21 cellular contexts compared by ENCODE assay signal in the genomic region with DNA sequence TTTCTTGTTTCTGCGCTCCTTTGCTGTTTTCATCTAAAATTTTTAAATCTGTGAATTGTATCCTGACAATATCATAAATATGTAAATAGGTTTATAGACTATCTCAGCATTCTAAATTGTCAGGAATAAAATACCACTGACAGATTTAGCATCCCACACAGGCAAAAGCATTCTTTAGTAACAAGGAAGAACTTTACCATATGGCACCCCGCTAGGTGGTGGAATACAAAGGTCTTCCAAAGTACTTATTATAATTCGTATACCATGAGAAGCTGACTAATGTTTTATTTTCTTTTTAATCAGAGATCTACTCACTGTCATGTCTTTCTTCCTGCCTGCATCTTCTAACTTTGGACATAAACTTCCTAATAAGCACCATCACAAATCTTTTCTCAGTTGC.
"Had no signal": no experiment of that assay in that cellular context is flagged by ENCODE, and none has a peak within 500 bp of the region (broad histone marks: within the 10 kb centered on the region; RNA-seq: fewer than 3 reads in every experiment).

No MANE protein-coding gene starts in this region.

- H3K36me3 ChIP-seq: esophagus muscularis mucosa, gastrocnemius medialis, prostate gland, right lobe of liver, spleen, stomach had no signal

- H3K27ac Mint-ChIP-seq: dendritic cell treated with granulocyte-macrophage colony-stimulating factor and Interleukin-4, amounts not matched to agents 40 ng/mL and 50 ng/mL, for 4 days; effector memory CD8-positive, alpha-beta T cell; immature natural killer cell; natural killer cell treated with Interleukin-12 subunit alpha and Interleukin-12 subunit beta and Interleukin-15 and Interleukin-18, amount 100 ng/mL, for 72 hours; stimulated activated naive B cell treated with anti-CD40 and anti-IgM and Interleukin-4, amounts not matched to agents 10 μg/mL and 1 μg/mL and 100 μg/mL, for 72 hours had no signal

- H3K9me3 Mint-ChIP-seq: dendritic cell treated with granulocyte-macrophage colony-stimulating factor and Interleukin-4, amounts not matched to agents 40 ng/mL and 50 ng/mL, for 4 days had no signal

- H3K4me3 Mint-ChIP-seq: dendritic cell treated with granulocyte-macrophage colony-stimulating factor and Interleukin-4, amounts not matched to agents 40 ng/mL and 50 ng/mL, for 4 days; effector memory CD8-positive, alpha-beta T cell; immature natural killer cell; natural killer cell treated with Interleukin-12 subunit alpha and Interleukin-12 subunit beta and Interleukin-15 and Interleukin-18, amount 100 ng/mL, for 72 hours; stimulated activated naive B cell treated with anti-CD40 and anti-IgM and Interleukin-4, amounts not matched to agents 10 μg/mL and 1 μg/mL and 100 μg/mL, for 72 hours had no signal

- ATAC-seq: effector memory CD8-positive, alpha-beta T cell; gastrocnemius medialis; left colon; left ventricle myocardium superior; natural killer cell treated with Interleukin-12 subunit alpha and Interleukin-12 subunit beta and Interleukin-15 and Interleukin-18, amount 100 ng/mL, for 72 hours; right lobe of liver; stimulated activated naive B cell treated with anti-CD40 and anti-IgM and Interleukin-4, amounts not matched to agents 10 μg/mL and 1 μg/mL and 100 μg/mL, for 72 hours had no signal

- H3K4me3 ChIP-seq: esophagus muscularis mucosa, gastrocnemius medialis, lung, prostate gland, right lobe of liver, spleen, stomach had no signal

- H3K4me1 Mint-ChIP-seq: immature natural killer cell; stimulated activated naive B cell treated with anti-CD40 and anti-IgM and Interleukin-4, amounts not matched to agents 10 μg/mL and 1 μg/mL and 100 μg/mL, for 72 hours had no signal

- DNase-seq: cerebellar nuclear complex; effector memory CD8-positive, alpha-beta T cell; gastrocnemius medialis; immature natural killer cell; left colon; left ventricle myocardium superior; retina; right lobe of liver; spleen; stimulated activated CD4-positive, alpha-beta T cell treated with anti-CD3 and anti-CD28 coated beads, Interleukin-2, amount 100 ng/mL, for 24 hours; stimulated activated CD4-positive, alpha-beta T cell treated with anti-CD3 and anti-CD28 coated beads, Interleukin-4, amount 100 ng/mL, for 4 hours; stimulated activated naive B cell treated with anti-CD40 and anti-IgM and Interleukin-4, amounts not matched to agents 10 μg/mL and 1 μg/mL and 100 μg/mL, for 72 hours; stomach; substantia nigra had no signal

- H3K4me1 ChIP-seq: esophagus muscularis mucosa, gastrocnemius medialis, parathyroid adenoma, prostate gland, right lobe of liver, spleen, stomach had no signal

- H3K27me3 Mint-ChIP-seq: dendritic cell treated with granulocyte-macrophage colony-stimulating factor and Interleukin-4, amounts not matched to agents 40 ng/mL and 50 ng/mL, for 4 days; effector memory CD8-positive, alpha-beta T cell; natural killer cell treated with Interleukin-12 subunit alpha and Interleukin-12 subunit beta and Interleukin-15 and Interleukin-18, amount 100 ng/mL, for 72 hours; stimulated activated naive B cell treated with anti-CD40 and anti-IgM and Interleukin-4, amounts not matched to agents 10 μg/mL and 1 μg/mL and 100 μg/mL, for 72 hours had no signal

- H2AFZ ChIP-seq: parathyroid adenoma had no signal

- H3K79me2 ChIP-seq: parathyroid adenoma had no signal

- H3K9me3 ChIP-seq: esophagus muscularis mucosa, gastrocnemius medialis, prostate gland, right lobe of liver, stomach had no signal

- H3K27ac ChIP-seq: epithelial cell of prostate, esophagus muscularis mucosa, gastrocnemius medialis, parathyroid adenoma, prostate gland, right lobe of liver, spleen, stomach had no signal

- H3K27me3 ChIP-seq: esophagus muscularis mucosa, gastrocnemius medialis, right lobe of liver, spleen, stomach had no signal

- H3K9ac ChIP-seq: parathyroid adenoma had no signal

- H3K36me3 Mint-ChIP-seq: immature natural killer cell; stimulated activated naive B cell treated with anti-CD40 and anti-IgM and Interleukin-4, amounts not matched to agents 10 μg/mL and 1 μg/mL and 100 μg/mL, for 72 hours had no signal
